1 cellular context compared by ENCODE assay signal in genomic region chr15:40763801-40764765, GRCh38.
TF ChIP-seq lines count a peak whose summit lies in the region.

Gene GCHFR, plus strand, starts transcription at chr15:40764068. Its CDS starts 113 bp downstream, at chr15:40764181.

TF ChIP-seq in GM12878, 131 proteins besides CTCF, POLR2A, EP300 and RAD21 (continued from another document and continues in another):
- TF ChIP-seq CUX1 (IDR thresholded peaks at IDR 0.05; ENCODE audit: insufficient replicate concordance, low read depth, low read length) (no peak), DPF2 (IDR thresholded peaks at IDR 0.05) (peak; percentile 55), IKZF2 (IDR thresholded peaks at IDR 0.05) (0 out of 4 replicates have a peak, but pooled peaks have one; percentile 22 to 42), CHD2 (IDR thresholded peaks at IDR 0.05; ENCODE audit: borderline replicate concordance, low read depth, low read length) (no peak), ATF2 (IDR thresholded peaks at IDR 0.05; ENCODE audit: low read length) (no peak), SMARCA5 (IDR thresholded peaks at IDR 0.05) (no peak), RB1 (IDR thresholded peaks at IDR 0.05; ENCODE audit: borderline replicate concordance) (0 out of 2 replicates have a peak, but pooled peaks have one; percentile 50), BCLAF1 (IDR thresholded peaks at IDR 0.05) (no peak), SREBF1 (IDR thresholded peaks at IDR 0.05; ENCODE audit: low read length) (no peak), RBBP5 (conservative IDR thresholded peaks at IDR 0.05) (no peak), NRF1 (conservative IDR thresholded peaks at IDR 0.05; ENCODE audit: low read depth, low read length) (no peak), RCOR1 (conservative IDR thresholded peaks at IDR 0.05; ENCODE audit: low read depth, low read length) (no peak), RAD51 (IDR thresholded peaks at IDR 0.05) (no peak), ETV6 (conservative IDR thresholded peaks at IDR 0.05 in 1 of 2, IDR thresholded peaks at IDR 0.05 in 1 of 2; ENCODE audit: borderline replicate concordance in 1 of 2, low read depth in 1 of 2) (no peak), BCL3 (IDR thresholded peaks at IDR 0.05; ENCODE audit: borderline replicate concordance, insufficient read depth, low read depth, low read length, poor library complexity, severe bottlenecking) (peak; percentile 25), ZNF384 (IDR thresholded peaks at IDR 0.05; ENCODE audit: borderline replicate concordance, low read depth, low read length) (no peak), ZZZ3 (IDR thresholded peaks at IDR 0.05; ENCODE audit: control insufficient read depth, insufficient read length, low read depth) (no peak), EZH2 (IDR thresholded peaks at IDR 0.05; ENCODE audit: borderline replicate concordance, control insufficient read depth, low read depth, low read length) (no peak), PRDM15 (CRISPR knock-in tag; IDR thresholded peaks at IDR 0.05) (no peak), ATF3 (IDR thresholded peaks at IDR 0.05; ENCODE audit: borderline replicate concordance, extremely low read depth, low read depth, low read length) (no peak), SUZ12 (IDR thresholded peaks at IDR 0.05; ENCODE audit: unreplicated experiment) (no peak), RUNX3 (IDR thresholded peaks at IDR 0.05; ENCODE audit: low read length) (peak; percentile 49), YY1 (IDR thresholded peaks at IDR 0.05; ENCODE audit: low read depth, low read length) (0 out of 2 replicates have a peak, but pooled peaks have one; percentile 4), PBX3 (IDR thresholded peaks at IDR 0.05; ENCODE audit: insufficient replicate concordance, low read depth, low read length) (peak; percentile 46), REST (IDR thresholded peaks at IDR 0.05; ENCODE audit: low read depth, low read length) (no peak), KLF5 (IDR thresholded peaks at IDR 0.05; ENCODE audit: partially characterized antibody) (no peak), GATAD2B (conservative IDR thresholded peaks at IDR 0.05; ENCODE audit: low read depth) (peak; percentile 54), BHLHE40 (IDR thresholded peaks at IDR 0.05; ENCODE audit: borderline replicate concordance in 1 of 2, low read depth in 2 of 2, low read length in 1 of 2) (peak; percentile 82 to 95; a peak in 3 of 4 replicates), MTA2 (IDR thresholded peaks at IDR 0.05; ENCODE audit: low read depth) (no peak), E2F8 (IDR thresholded peaks at IDR 0.05; ENCODE audit: low read depth, partially characterized antibody) (no peak)
